In genomic region chr21:42830456-42831455, GRCh38 we compare ENCODE assay signal across 10 cellular contexts. TPM values are rescaled to one million over a fixed set of nuclear protein-coding genes. Genes with fewer than 3 reads are reported as not detected.
DNase-seq lines count a peak whose midpoint lies in the region; ATAC-seq and TF ChIP-seq lines count a peak whose summit lies in the region.
"Had no signal": no experiment of that assay in that cellular context is flagged by ENCODE, and none has a peak within 500 bp of the region (broad histone marks: within the 10 kb centered on the region; RNA-seq: fewer than 3 reads in every experiment).

No MANE protein-coding gene starts in this region.

- H3K4me3 ChIP-seq in HCT116 (replicated peaks in 1 of 2; ENCODE audit: low read depth in 1 of 2, low read length in 2 of 2), result no peak overlapping the region
- H3K4me3 ChIP-seq in mucosa of descending colon, result no peak overlapping the region
- H3K4me3 ChIP-seq in gastrocnemius medialis, result no peak overlapping the region
- H3K4me3 ChIP-seq: pancreas had no signal

- DNase-seq in NCI-H2029 (lab: John Stamatoyannopoulos, UW), result peak; percentile 20
- no peak for DNase-seq in NCI-H2029 treated with DMSO at 0.1 percent for 48 hours (lab: John Stamatoyannopoulos, UW)
- DNase-seq in HCT116 (ENCODE audit: low read depth, low spot score), result no peak
- peak; percentile 60 for DNase-seq in activated CD8-positive, alpha-beta memory T cell treated with anti-CD3 and anti-CD28 coated beads, Interleukin-2, amount 50 U/mL, for 48 hours
- DNase-seq in mucosa of descending colon, result no peak
- DNase-seq in gastrocnemius medialis, result no peak
- DNase-seq: IMR-90 had no signal

- H3K9me2 ChIP-seq in HCT116 (ENCODE audit: insufficient read depth), result no peaks in the 10 kb centered on the region

- intact Hi-C loops in HCT116 (cut with micrococcal nuclease) (no loop called here), mucosa of descending colon (cut with DNase I, micrococcal nuclease) (no loop called here), gastrocnemius medialis (cut with DNase I; ENCODE audit: low total_unique reads) (no loop called here)

- no peaks in the 10 kb centered on the region for H3K79me2 ChIP-seq in HCT116 (ENCODE audit: insufficient read depth, low read length)

- POLR2A ChIA-PET in HCT116 (lab: Charles Lee), result no interaction called here

- H3K27me3 ChIP-seq in HCT116 (ENCODE audit: insufficient read depth, low read length), result no peaks in the 10 kb centered on the region
- peaks cover 35 to 56% (median 36%) of the 10 kb centered on the region in 3 donors for H3K27me3 ChIP-seq in gastrocnemius medialis
- H3K27me3 ChIP-seq: pancreas had no signal

- no TSS peak for BruUV-seq in HCT116 (replicated peaks; lab: Mats Ljungman, UMichigan)

- no peak overlapping the region for H2AFZ ChIP-seq in HCT116 (ENCODE audit: low read depth, low read length, poor library complexity, severe bottlenecking)

- no peaks in the 10 kb centered on the region; a peak in 1 of 4 replicates for H3K9me3 ChIP-seq in HCT116 (ENCODE audit: control insufficient read depth in 1 of 2, insufficient read depth in 1 of 2, low read depth in 1 of 2, low read length in 2 of 2)
- no peaks in the 10 kb centered on the region for H3K9me3 ChIP-seq in mucosa of descending colon
- no peaks in the 10 kb centered on the region for H3K9me3 ChIP-seq in gastrocnemius medialis
- H3K9me3 ChIP-seq: pancreas had no signal

- H3K27ac ChIP-seq in HCT116 (ENCODE audit: low read depth, low read length) (no peak overlapping the region), gastrocnemius medialis (no peak overlapping the region)
- H3K27ac ChIP-seq: pancreas had no signal

- ATAC-seq in HCT116, result no peak
- ATAC-seq in mucosa of descending colon, result peak; percentile 3
- ATAC-seq in HG03097 (IDR thresholded peaks at IDR 0.05; ENCODE audit: low FRiP score, unreplicated experiment), result no peak
- ATAC-seq in HG03342 (IDR thresholded peaks at IDR 0.05; ENCODE audit: unreplicated experiment), result no peak
- no peak for ATAC-seq in gastrocnemius medialis

- TF ChIP-seq CTCF in HCT116 (IDR thresholded peaks at IDR 0.05 in 2 of 3, conservative IDR thresholded peaks at IDR 0.05 in 1 of 3; ENCODE audit: borderline replicate concordance in 1 of 3, insufficient read depth in 1 of 3, low read depth in 2 of 3, low read length in 2 of 3) (peak in 2 of 3 experiments; percentile 13 to 19; a peak in 1 of 6 replicates), mucosa of descending colon (IDR thresholded peaks at IDR 0.05) (no peak), gastrocnemius medialis (IDR thresholded peaks at IDR 0.05 in 4 of 5, conservative IDR thresholded peaks at IDR 0.05 in 1 of 5) (no peak)

- TF ChIP-seq RAD21 in HCT116 (IDR thresholded peaks at IDR 0.05; ENCODE audit: low read depth), result no peak

- peaks cover 0 to 10% of the 10 kb centered on the region in 2 experiments; a peak in 1 of 4 replicates for H3K4me1 ChIP-seq in HCT116 (ENCODE audit: control insufficient read depth in 1 of 2, insufficient read depth in 2 of 2, low read length in 2 of 2)
- peaks cover 4% of the 10 kb centered on the region for H3K4me1 ChIP-seq in mucosa of descending colon (ENCODE audit: low read depth)
- H3K4me1 ChIP-seq in gastrocnemius medialis, result no peaks in the 10 kb centered on the region
- H3K4me1 ChIP-seq: pancreas had no signal

- CTCF ChIA-PET in HCT116 (lab: Charles Lee), result interaction anchor here (1.8 kb wide), 1 partner anchor 237 kb away, joined by 11 read pairs; no protein-coding TSS in a partner anchor

- no peaks in the 10 kb centered on the region for H4K20me1 ChIP-seq in HCT116 (ENCODE audit: insufficient read depth)

- no peak overlapping the region for H3K4me2 ChIP-seq in HCT116 (ENCODE audit: low read length)

- TF ChIP-seq POLR2A in HCT116 (IDR thresholded peaks at IDR 0.05; ENCODE audit: borderline replicate concordance, extremely low read depth, insufficient read depth, insufficient read length) (no peak), gastrocnemius medialis (IDR thresholded peaks at IDR 0.05) (no peak)

- no peaks in the 10 kb centered on the region; a peak in 1 of 4 replicates for H3K36me3 ChIP-seq in HCT116 (ENCODE audit: control insufficient read depth in 1 of 2, insufficient read depth in 2 of 2, low read length in 2 of 2)
- H3K36me3 ChIP-seq in mucosa of descending colon (ENCODE audit: low read depth), result no peaks in the 10 kb centered on the region
- H3K36me3 ChIP-seq in gastrocnemius medialis, result no peaks in the 10 kb centered on the region
- H3K36me3 ChIP-seq: pancreas had no signal

- RAD21 ChIA-PET in HCT116 (lab: Charles Lee; ENCODE audit: low non-redundant PET in 1 of 2, low total read pairs in 2 of 2, uncharacterized antibody in 2 of 2, unreplicated experiment in 2 of 2), result interaction anchor here in 1 of 2 experiments (0.6 kb wide), 1 partner anchor 238 kb away, joined by 3 read pairs; no protein-coding TSS in a partner anchor

- H3K9ac ChIP-seq in HCT116 (ENCODE audit: low read length), result no peak overlapping the region

- in situ Hi-C loops in gastrocnemius medialis (cut with MboI; ENCODE audit: low sequenced_read_pairs in 4 of 4), result no loop called here

TF ChIP-seq in HCT116, 20 proteins besides CTCF, POLR2A, EP300 and RAD21:
- TF ChIP-seq SRF (IDR thresholded peaks at IDR 0.05; ENCODE audit: low read depth), result no peak
- no peak for TF ChIP-seq REST (IDR thresholded peaks at IDR 0.05; ENCODE audit: low read depth)
- TF ChIP-seq SIN3A (IDR thresholded peaks at IDR 0.05; ENCODE audit: low read depth), result no peak
- TF ChIP-seq ATF3 (IDR thresholded peaks at IDR 0.05), result no peak
- no peak for TF ChIP-seq EZH2phosphoT487 (IDR thresholded peaks at IDR 0.05; ENCODE audit: borderline replicate concordance)
- TF ChIP-seq, protein P1, sequence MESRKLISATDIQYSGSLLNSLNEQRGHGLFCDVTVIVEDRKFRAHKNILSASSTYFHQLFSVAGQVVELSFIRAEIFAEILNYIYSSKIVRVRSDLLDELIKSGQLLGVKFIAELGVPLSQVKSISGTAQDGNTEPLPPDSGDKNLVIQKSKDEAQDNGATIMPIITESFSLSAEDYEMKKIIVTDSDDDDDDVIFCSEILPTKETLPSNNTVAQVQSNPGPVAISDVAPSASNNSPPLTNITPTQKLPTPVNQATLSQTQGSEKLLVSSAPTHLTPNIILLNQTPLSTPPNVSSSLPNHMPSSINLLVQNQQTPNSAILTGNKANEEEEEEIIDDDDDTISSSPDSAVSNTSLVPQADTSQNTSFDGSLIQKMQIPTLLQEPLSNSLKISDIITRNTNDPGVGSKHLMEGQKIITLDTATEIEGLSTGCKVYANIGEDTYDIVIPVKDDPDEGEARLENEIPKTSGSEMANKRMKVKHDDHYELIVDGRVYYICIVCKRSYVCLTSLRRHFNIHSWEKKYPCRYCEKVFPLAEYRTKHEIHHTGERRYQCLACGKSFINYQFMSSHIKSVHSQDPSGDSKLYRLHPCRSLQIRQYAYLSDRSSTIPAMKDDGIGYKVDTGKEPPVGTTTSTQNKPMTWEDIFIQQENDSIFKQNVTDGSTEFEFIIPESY (IDR thresholded peaks at IDR 0.05; ENCODE audit: extremely low read depth, insufficient replicate concordance, low read length), result no peak
- no peak for TF ChIP-seq POLR2AphosphoS5 (IDR thresholded peaks at IDR 0.05; ENCODE audit: low read depth, low read length)
- no peak for TF ChIP-seq EGR1 (IDR thresholded peaks at IDR 0.05; ENCODE audit: low read depth)
- no peak for TF ChIP-seq FOSL1 (IDR thresholded peaks at IDR 0.05; ENCODE audit: low read depth)
- no peak for TF ChIP-seq ZFX (IDR thresholded peaks at IDR 0.05)
- TF ChIP-seq JUND (IDR thresholded peaks at IDR 0.05), result no peak
- TF ChIP-seq MAX (IDR thresholded peaks at IDR 0.05), result no peak
- no peak for TF ChIP-seq CBX3 (IDR thresholded peaks at IDR 0.05; ENCODE audit: low read depth)
- no peak for TF ChIP-seq EZH2 (IDR thresholded peaks at IDR 0.05)
TF ChIP-seq in HCT116: peak in this region for 0.

RNA-seq across cellular contexts. Expression of gene WDR4, which starts 48.6 kb away (rescaled TPM):
- total RNA-seq in HCT116 (2021; ENCODE audit: unreplicated experiment) (34.8 TPM), mucosa of descending colon (10 to 100 TPM; 16.1 to 16.7 (median 16.5) TPM), gastrocnemius medialis (10 to 100 TPM in 1 of 4 donors, 1 to 10 TPM in 3; 1.9 to 13.3 (median 4.4) TPM)
- polyA plus RNA-seq in HCT116 (2012), result 16.8 and 19.8 TPM in 2 replicates

Comparison
In these comparisons a context has a peak if more than half of its experiments do, and no peak if none do; other contexts are left out.
1. DNase-seq: peak in NCI-H2029 (single experiment) and activated CD8-positive, alpha-beta memory T cell treated with anti-CD3 and anti-CD28 coated beads, Interleukin-2, amount 50 U/mL, for 48 hours (single experiment); none in NCI-H2029 treated with DMSO at 0.1 percent for 48 hours (single experiment), HCT116 (single experiment), mucosa of descending colon (0 of 3) and gastrocnemius medialis (0 of 2).
2. CTCF ChIP-seq: peak in HCT116 (2 of 3); none in mucosa of descending colon (single experiment) and gastrocnemius medialis (0 of 5).